In genomic region chr19:1400281-1401137, GRCh38 we compare ENCODE assay signal across 1 cellular context.
TF ChIP-seq lines count a peak whose summit lies in the region.

No MANE protein-coding gene starts in this region.

TF ChIP-seq in H1, 55 proteins besides CTCF, POLR2A, EP300 and RAD21:
- TF ChIP-seq YY1 (IDR thresholded peaks at IDR 0.05; ENCODE audit: low read depth, low read length) (no peak), GABPA (IDR thresholded peaks at IDR 0.05; ENCODE audit: borderline replicate concordance, insufficient read depth, low read length) (no peak), KDM1A (IDR thresholded peaks at IDR 0.05; ENCODE audit: borderline replicate concordance, low read length) (peak; percentile 99), MAX (IDR thresholded peaks at IDR 0.05) (no peak), TAF7 (optimal IDR thresholded peaks at IDR 0.05; ENCODE audit: borderline replicate concordance, low read depth, low read length) (no peak), SIN3A (conservative IDR thresholded peaks at IDR 0.05 in 1 of 2, IDR thresholded peaks at IDR 0.05 in 1 of 2; ENCODE audit: low read depth in 1 of 2, low read length in 2 of 2) (no peak; a peak in 1 of 4 replicates), RBBP5 (IDR thresholded peaks at IDR 0.05; ENCODE audit: borderline replicate concordance, low read depth, low read length) (no peak), FOSL1 (IDR thresholded peaks at IDR 0.05; ENCODE audit: insufficient read depth, low read depth, low read length) (no peak), SP4 (IDR thresholded peaks at IDR 0.05; ENCODE audit: low read length) (no peak), POLR2AphosphoS5 (IDR thresholded peaks at IDR 0.05; ENCODE audit: low read depth, low read length) (no peak), HDAC2 (IDR thresholded peaks at IDR 0.05; ENCODE audit: borderline replicate concordance in 1 of 2, low read depth in 2 of 2, low read length in 2 of 2) (peak in 1 of 2 experiments; percentile 78; a peak in 1 of 4 replicates), E2F6 (IDR thresholded peaks at IDR 0.05) (no peak), BACH1 (IDR thresholded peaks at IDR 0.05; ENCODE audit: low read length) (no peak)
